1 cellular context compared by ENCODE assay signal in genomic region chr12:94429633-94430032, GRCh38.
TF ChIP-seq lines count a peak whose summit lies in the region.

No MANE protein-coding gene starts in this region.

TF ChIP-seq in GM12878, 131 proteins besides CTCF, POLR2A, EP300 and RAD21:
- no peak for TF ChIP-seq IKZF1 (conservative IDR thresholded peaks at IDR 0.05)
TF ChIP-seq in GM12878: peak in this region for 0.
